ENCODE assay signal across 1 cellular context in the genomic region with DNA sequence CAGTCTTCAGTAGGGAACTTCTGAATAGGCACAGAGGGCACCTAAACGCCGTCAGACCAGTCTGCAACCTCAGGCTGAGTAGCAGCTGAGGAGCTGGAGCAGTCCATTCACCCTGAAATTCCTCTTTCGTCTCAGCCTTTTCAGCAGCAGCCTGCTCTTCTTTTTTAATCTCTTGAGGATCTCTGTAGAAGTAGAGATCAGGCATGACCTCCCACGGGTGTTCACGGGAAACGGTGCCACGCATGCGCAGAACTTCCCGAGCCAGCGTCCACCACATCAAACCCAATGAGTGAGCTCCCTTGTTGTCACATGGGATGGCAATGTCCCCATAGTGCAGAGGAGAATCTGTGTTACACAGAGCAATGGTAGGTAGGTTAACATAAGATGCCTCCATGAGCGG.
TF ChIP-seq lines count a peak whose summit lies in the region.

No MANE protein-coding gene starts in this region.

TF ChIP-seq in HepG2, 621 proteins besides CTCF, POLR2A, EP300 and RAD21:
- no peak for TF ChIP-seq LBX2 (CRISPR knock-in tag; IDR thresholded peaks at IDR 0.05; ENCODE audit: borderline replicate concordance)
- TF ChIP-seq AHDC1 (CRISPR knock-in tag; IDR thresholded peaks at IDR 0.05; ENCODE audit: borderline replicate concordance): no peak
- no peak for TF ChIP-seq RXRA (CRISPR knock-in tag; IDR thresholded peaks at IDR 0.05)
- no peak for TF ChIP-seq NKX3-1 (CRISPR knock-in tag; IDR thresholded peaks at IDR 0.05)
- no peak for TF ChIP-seq DRAP1 (CRISPR knock-in tag; IDR thresholded peaks at IDR 0.05)
- TF ChIP-seq ELF3 (CRISPR knock-in tag; IDR thresholded peaks at IDR 0.05): no peak
- TF ChIP-seq HMG20B (CRISPR knock-in tag; conservative IDR thresholded peaks at IDR 0.05): no peak
- no peak for TF ChIP-seq ZNF12 (CRISPR knock-in tag; IDR thresholded peaks at IDR 0.05)
- TF ChIP-seq ZKSCAN5 (CRISPR knock-in tag; IDR thresholded peaks at IDR 0.05): no peak
- no peak for TF ChIP-seq NR2C2 (CRISPR knock-in tag; IDR thresholded peaks at IDR 0.05; ENCODE audit: borderline replicate concordance)
- no peak for TF ChIP-seq ZNF253 (CRISPR knock-in tag; IDR thresholded peaks at IDR 0.05; ENCODE audit: borderline replicate concordance)
- TF ChIP-seq ZSCAN20 (CRISPR knock-in tag; IDR thresholded peaks at IDR 0.05; ENCODE audit: borderline replicate concordance): no peak
- no peak for TF ChIP-seq ZNF609 (CRISPR knock-in tag; IDR thresholded peaks at IDR 0.05; ENCODE audit: borderline replicate concordance)
- TF ChIP-seq PREB (CRISPR knock-in tag; IDR thresholded peaks at IDR 0.05): no peak
- TF ChIP-seq, protein P1, sequence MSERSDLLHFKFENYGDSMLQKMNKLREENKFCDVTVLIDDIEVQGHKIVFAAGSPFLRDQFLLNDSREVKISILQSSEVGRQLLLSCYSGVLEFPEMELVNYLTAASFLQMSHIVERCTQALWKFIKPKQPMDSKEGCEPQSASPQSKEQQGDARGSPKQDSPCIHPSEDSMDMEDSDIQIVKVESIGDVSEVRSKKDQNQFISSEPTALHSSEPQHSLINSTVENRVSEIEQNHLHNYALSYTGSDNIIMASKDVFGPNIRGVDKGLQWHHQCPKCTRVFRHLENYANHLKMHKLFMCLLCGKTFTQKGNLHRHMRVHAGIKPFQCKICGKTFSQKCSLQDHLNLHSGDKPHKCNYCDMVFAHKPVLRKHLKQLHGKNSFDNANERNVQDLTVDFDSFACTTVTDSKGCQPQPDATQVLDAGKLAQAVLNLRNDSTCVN (CRISPR knock-in tag; IDR thresholded peaks at IDR 0.05; ENCODE audit: borderline replicate concordance): no peak
- no peak for TF ChIP-seq SOX5 (CRISPR knock-in tag; IDR thresholded peaks at IDR 0.05; ENCODE audit: borderline replicate concordance)
TF ChIP-seq in HepG2: peak in this region for 0.
